ENCODE assay signal across 22 cellular contexts in genomic region chr13:101544979-101545378, GRCh38.
"Had no signal": no experiment of that assay in that cellular context is flagged by ENCODE, and none has a peak within 500 bp of the region (broad histone marks: within the 10 kb centered on the region; RNA-seq: fewer than 3 reads in every experiment).

No MANE protein-coding gene starts in this region.

- H3K4me1 Mint-ChIP-seq: mesothelial cell of epicardium; naive B cell; natural killer cell; stimulated activated naive B cell treated with anti-CD40 and anti-IgM and Interleukin-4, amounts not matched to agents 10 μg/mL and 1 μg/mL and 100 μg/mL, for 72 hours had no signal

- H3K36me3 Mint-ChIP-seq: mesothelial cell of epicardium; naive B cell; natural killer cell; stimulated activated naive B cell treated with anti-CD40 and anti-IgM and Interleukin-4, amounts not matched to agents 10 μg/mL and 1 μg/mL and 100 μg/mL, for 72 hours had no signal

- H3K27me3 ChIP-seq: pancreas, stomach, testis, thyroid gland, upper lobe of right lung had no signal

- DNase-seq: islet precursor cell; left ventricle myocardium inferior; mesendoderm; naive B cell; natural killer cell; pancreas; retina; stimulated activated CD4-positive, alpha-beta T cell treated with anti-CD3 and anti-CD28 coated beads, Interleukin-12 subunit alpha, Interleukin-12 subunit beta, amount 100 ng/mL, for 4 hours; stimulated activated CD4-positive, alpha-beta T cell treated with anti-CD3 and anti-CD28 coated beads, Interleukin-15, amount 100 ng/mL, for 24 hours; stimulated activated CD4-positive, alpha-beta T cell treated with anti-CD3 and anti-CD28 coated beads, Interleukin-2, amount 100 ng/mL, for 24 hours; stimulated activated CD4-positive, alpha-beta T cell treated with anti-CD3 and anti-CD28 coated beads, Interleukin-4, amount 100 ng/mL, for 1 hour; stimulated activated naive B cell treated with anti-CD40 and anti-IgM and Interleukin-4, amounts not matched to agents 10 μg/mL and 1 μg/mL and 100 μg/mL, for 72 hours; stimulated activated naive CD8-positive, alpha-beta T cell treated with anti-CD3 and anti-CD28 coated beads, Interleukin-15, Interleukin-2, amounts not matched to agents 100 U/mL and 50 U/mL, for 24 hours; stomach; testis; thyroid gland; trophoblast cell; upper lobe of right lung had no signal

- H3K4me3 Mint-ChIP-seq: mesothelial cell of epicardium; naive B cell; natural killer cell; stimulated activated naive B cell treated with anti-CD40 and anti-IgM and Interleukin-4, amounts not matched to agents 10 μg/mL and 1 μg/mL and 100 μg/mL, for 72 hours had no signal

- H3K4me1 ChIP-seq: pancreas, prostate gland, stomach, testis, thyroid gland, upper lobe of right lung had no signal

- H3K27ac ChIP-seq: left ventricle myocardium inferior, pancreas, prostate gland, skin epidermis, stomach, testis, thyroid gland, upper lobe of right lung had no signal

- H3K36me3 ChIP-seq: left ventricle myocardium inferior, pancreas, prostate gland, stomach, thyroid gland, upper lobe of right lung had no signal

- H3K4me3 ChIP-seq: left ventricle myocardium inferior, lung, pancreas, prostate gland, skin epidermis, stomach, testis, thyroid gland, upper lobe of right lung had no signal

- H3K9me3 ChIP-seq: pancreas, prostate gland, stomach, testis, thyroid gland, upper lobe of right lung had no signal

- H3K27ac Mint-ChIP-seq: mesothelial cell of epicardium; naive B cell; natural killer cell; stimulated activated naive B cell treated with anti-CD40 and anti-IgM and Interleukin-4, amounts not matched to agents 10 μg/mL and 1 μg/mL and 100 μg/mL, for 72 hours had no signal
